In the genomic region with DNA sequence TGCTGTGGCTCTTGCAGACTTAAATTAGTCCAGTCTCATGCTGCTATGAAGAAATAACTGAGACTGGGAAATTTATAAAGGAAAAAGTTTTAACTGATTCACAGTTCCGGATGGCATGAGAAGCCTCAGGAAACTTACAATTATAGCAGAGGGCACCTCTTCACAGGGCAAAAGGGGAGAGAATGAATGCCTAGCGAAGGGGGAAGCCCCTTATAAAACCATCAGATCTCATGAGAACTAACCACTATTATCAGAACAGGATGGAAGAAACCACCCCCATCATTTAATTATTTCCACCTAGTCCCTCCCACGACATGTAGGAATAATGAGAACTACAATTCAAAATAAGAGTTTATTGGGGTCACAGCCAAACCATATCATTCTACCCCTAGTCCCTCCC, we compare ENCODE assay signal across 17 cellular contexts.
"Had no signal": no experiment of that assay in that cellular context is flagged by ENCODE, and none has a peak within 500 bp of the region (broad histone marks: within the 10 kb centered on the region; RNA-seq: fewer than 3 reads in every experiment).

No MANE protein-coding gene starts in this region.

- H3K27ac ChIP-seq: cardiac muscle cell, left ventricle myocardium inferior, ovary, psoas muscle, skin epidermis, thoracic aorta, upper lobe of left lung had no signal

- H3K36me3 ChIP-seq: cardiac muscle cell, left ventricle myocardium inferior, ovary, thoracic aorta, upper lobe of left lung had no signal

- H3K4me3 ChIP-seq: cardiac muscle cell, left ventricle myocardium inferior, ovary, psoas muscle, skin epidermis, thoracic aorta, upper lobe of left lung had no signal

- H3K4me1 Mint-ChIP-seq: WTC11 had no signal

- H3K4me1 ChIP-seq: left ventricle myocardium inferior, psoas muscle, upper lobe of left lung had no signal

- H3K36me3 Mint-ChIP-seq: WTC11 had no signal

- DNase-seq: activated CD4-positive, alpha-beta T cell treated with anti-CD3 and anti-CD28 coated beads for 48 hours; activated naive CD4-positive, alpha-beta T cell treated with anti-CD3 and anti-CD28 coated beads, Interleukin-2, amount 50 U/mL, for 16 hours; amniotic stem cell; dermis blood vessel endothelial cell; immature natural killer cell; kidney glomerular epithelial cell; left ventricle myocardium inferior; ovary; psoas muscle; right cardiac atrium; upper lobe of left lung had no signal

- H3K27me3 ChIP-seq: cardiac muscle cell, upper lobe of left lung had no signal

- H3K4me3 Mint-ChIP-seq: immature natural killer cell; T-helper 2 cell treated with Interferon-gamma antibody and Interleukin-4, amounts not matched to agents 5 μg/mL and 100 μg/mL, for 36 hours; WTC11 had no signal

- H3K9me3 ChIP-seq: left ventricle myocardium inferior, ovary, psoas muscle, thoracic aorta, upper lobe of left lung had no signal

- H3K27ac Mint-ChIP-seq: activated T-helper 2 cell treated with anti-CD3 and anti-CD28 coated beads, Interferon-gamma antibody, Interleukin-2, Interleukin-4, amounts not matched to agents 10 μg/mL and 5 μg/mL and 100 μg/mL, durations not matched to agents 14 hours and 24 hours and 36 hours; T-helper 2 cell treated with Interferon-gamma antibody and Interleukin-4, amounts not matched to agents 5 μg/mL and 100 μg/mL, for 36 hours; WTC11 had no signal

- ATAC-seq: psoas muscle, right cardiac atrium, WTC11 had no signal
